In genomic region chr2:99890616-99891259, GRCh38 we compare ENCODE assay signal across 32 cellular contexts.
DNase-seq lines count a peak whose midpoint lies in the region; ATAC-seq, FAIRE-seq and TF ChIP-seq lines count a peak whose summit lies in the region.
"Had no signal": no experiment of that assay in that cellular context is flagged by ENCODE, and none has a peak within 500 bp of the region (broad histone marks: within the 10 kb centered on the region; RNA-seq: fewer than 3 reads in every experiment).

No MANE protein-coding gene starts in this region.

- peak overlapping the region; percentile 63 for H3K27ac ChIP-seq in right cardiac atrium (ENCODE audit: low read length)
- H3K27ac ChIP-seq: foreskin keratinocyte, prostate gland, thoracic aorta had no signal

- H3K27ac Mint-ChIP-seq in chondrocyte (ENCODE audit: unreplicated experiment) (peak overlapping the region; percentile 33), Calu3 (ENCODE audit: unreplicated experiment) (no peak overlapping the region)
- H3K27ac Mint-ChIP-seq: activated CD4-positive, alpha-beta T cell treated with anti-CD3 and anti-CD28 coated beads, Interleukin-2, amount 10 ng/mL, durations not matched to agents 24 days and 14 days; activated naive CD4-positive, alpha-beta T cell treated with anti-CD3 and anti-CD28 coated beads, Interleukin-2, amount 50 U/mL, for 24 hours; activated T-helper 1 cell treated with anti-CD3 and anti-CD28 coated beads, Interleukin-12 subunit alpha, Interleukin-12 subunit beta, Interleukin-2, Interleukin-4 antibody, amounts not matched to agents 30 ng/mL and 10 ng/mL and 1 ng/mL, durations not matched to agents 14 hours and 24 hours and 36 hours; CD8-positive, alpha-beta T cell; natural killer cell treated with Interleukin-12 subunit alpha and Interleukin-12 subunit beta and Interleukin-15 and Interleukin-18, amount 100 ng/mL, for 72 hours had no signal

- no peaks in the 10 kb centered on the region for H3K27me3 ChIP-seq in right cardiac atrium (ENCODE audit: control insufficient read depth, insufficient read depth)
- H3K27me3 ChIP-seq: foreskin keratinocyte had no signal

- H3K9me3 ChIP-seq in right cardiac atrium (ENCODE audit: control insufficient read depth, low read length), result no peaks in the 10 kb centered on the region
- H3K9me3 ChIP-seq: prostate gland, thoracic aorta had no signal

- peak; percentile 26 for FAIRE-seq in HTR-8/SVneo (lab: Jason Lieb, UNC)
- FAIRE-seq: keratinocyte had no signal

- intact Hi-C loops in right cardiac atrium (cut with DNase I), result no loop called here
- intact Hi-C loops in Calu3 (cut with micrococcal nuclease; ENCODE audit: unreplicated experiment), result no loop called here
- intact Hi-C loops in left colon (cut with DNase I, micrococcal nuclease), result no loop called here

- no peak overlapping the region for H3K4me3 ChIP-seq in right cardiac atrium (ENCODE audit: low read length)
- H3K4me3 ChIP-seq: prostate gland, smooth muscle cell, thoracic aorta had no signal

- H3K36me3 Mint-ChIP-seq in chondrocyte (ENCODE audit: low read depth), result peaks cover 5% of the 10 kb centered on the region
- no peaks in the 10 kb centered on the region for H3K36me3 Mint-ChIP-seq in Calu3 (ENCODE audit: insufficient read depth, unreplicated experiment)
- H3K36me3 Mint-ChIP-seq: activated naive CD4-positive, alpha-beta T cell treated with anti-CD3 and anti-CD28 coated beads, Interleukin-2, amount 50 U/mL, for 24 hours; CD8-positive, alpha-beta T cell; natural killer cell treated with Interleukin-12 subunit alpha and Interleukin-12 subunit beta and Interleukin-15 and Interleukin-18, amount 100 ng/mL, for 72 hours had no signal

- no peak for DNase-seq in HTR-8/SVneo (ENCODE audit: insufficient read length, low spot score)
- DNase-seq in chondrocyte (ENCODE audit: low spot score), result no peak
- no peak for DNase-seq in right cardiac atrium
- DNase-seq in retina, result peak; percentile 47
- DNase-seq in activated CD4-positive, CD25-positive, alpha-beta regulatory T cell treated with anti-CD3 and anti-CD28 coated beads, Interleukin-2, amount 50 U/mL, for 72 hours, result no peak
- no peak for DNase-seq in central memory CD4-positive, alpha-beta T cell
- no peak for DNase-seq in Calu3
- DNase-seq in left colon, result no peak
- DNase-seq: activated CD4-positive, alpha-beta T cell treated with anti-CD3 and anti-CD28 coated beads, Interleukin-2, amount 10 ng/mL, durations not matched to agents 24 days and 14 days; aorta; CD8-positive, alpha-beta T cell; cerebellar nuclear complex; effector CD4-positive, alpha-beta T cell; erythroblast; foreskin keratinocyte; GF-D8; HCEC 1CT; midbrain; NCI-H1048; NCI-H187 treated with DMSO at 0.1 percent for 48 hours; NCI-H2227 treated with DMSO at 0.1 percent for 48 hours; OCI-M1; SHP77 treated with DMSO at 0.1 percent for 48 hours; stimulated activated naive CD4-positive, alpha-beta T cell treated with Interleukin-2 at 50 U/mL for 16 hours; T-helper 1 cell had no signal

- H3K4me1 ChIP-seq in right cardiac atrium (ENCODE audit: control insufficient read depth, insufficient read depth, low read length), result peaks cover 3% of the 10 kb centered on the region
- H3K4me1 ChIP-seq: foreskin keratinocyte, prostate gland had no signal

- no peaks in the 10 kb centered on the region for H3K9me3 Mint-ChIP-seq in chondrocyte (ENCODE audit: low read depth)
- H3K9me3 Mint-ChIP-seq in Calu3 (ENCODE audit: low read depth, unreplicated experiment), result no peaks in the 10 kb centered on the region
- H3K9me3 Mint-ChIP-seq: activated CD4-positive, alpha-beta T cell treated with anti-CD3 and anti-CD28 coated beads, Interleukin-2, amount 10 ng/mL, durations not matched to agents 24 days and 14 days; activated naive CD4-positive, alpha-beta T cell treated with anti-CD3 and anti-CD28 coated beads, Interleukin-2, amount 50 U/mL, for 24 hours; activated T-helper 1 cell treated with anti-CD3 and anti-CD28 coated beads, Interleukin-12 subunit alpha, Interleukin-12 subunit beta, Interleukin-2, Interleukin-4 antibody, amounts not matched to agents 30 ng/mL and 10 ng/mL and 1 ng/mL, durations not matched to agents 14 hours and 24 hours and 36 hours; CD8-positive, alpha-beta T cell; natural killer cell treated with Interleukin-12 subunit alpha and Interleukin-12 subunit beta and Interleukin-15 and Interleukin-18, amount 100 ng/mL, for 72 hours had no signal

- CTCF ChIA-PET in Calu3 (lab: Charles Lee), result no interaction called here

- H3K27me3 Mint-ChIP-seq in chondrocyte (ENCODE audit: low read depth) (no peaks in the 10 kb centered on the region), Calu3 (ENCODE audit: unreplicated experiment) (peaks cover 17% of the 10 kb centered on the region)
- H3K27me3 Mint-ChIP-seq: activated CD4-positive, alpha-beta T cell treated with anti-CD3 and anti-CD28 coated beads, Interleukin-2, amount 10 ng/mL, durations not matched to agents 24 days and 14 days; activated naive CD4-positive, alpha-beta T cell treated with anti-CD3 and anti-CD28 coated beads, Interleukin-2, amount 50 U/mL, for 24 hours had no signal

- peak; percentile 52 to 55 for ATAC-seq in right cardiac atrium
- ATAC-seq in left colon, result no peak
- ATAC-seq: CD8-positive, alpha-beta T cell; foreskin keratinocyte had no signal

- no TSS peak for BruUV-seq in Calu3 (replicated peaks; lab: Mats Ljungman, UMichigan)

- WGBS in right cardiac atrium, result 59% methylated on average over 6 of the region's 6 CpGs

- H3K4me1 Mint-ChIP-seq in chondrocyte (ENCODE audit: low read depth) (peaks cover 25% of the 10 kb centered on the region), Calu3 (ENCODE audit: low read depth, unreplicated experiment) (no peaks in the 10 kb centered on the region)
- H3K4me1 Mint-ChIP-seq: activated CD4-positive, alpha-beta T cell treated with anti-CD3 and anti-CD28 coated beads, Interleukin-2, amount 10 ng/mL, durations not matched to agents 24 days and 14 days; activated naive CD4-positive, alpha-beta T cell treated with anti-CD3 and anti-CD28 coated beads, Interleukin-2, amount 50 U/mL, for 24 hours had no signal

- no peak for TF ChIP-seq CTCF in chondrocyte (IDR thresholded peaks at IDR 0.05)
- TF ChIP-seq CTCF in Calu3 (IDR thresholded peaks at IDR 0.05; ENCODE audit: unreplicated experiment), result no peak

- H3K4me3 Mint-ChIP-seq in chondrocyte (ENCODE audit: unreplicated experiment) (no peak overlapping the region), Calu3 (ENCODE audit: low read depth, unreplicated experiment) (no peak overlapping the region)
- H3K4me3 Mint-ChIP-seq: activated CD4-positive, alpha-beta T cell treated with anti-CD3 and anti-CD28 coated beads, Interleukin-2, amount 10 ng/mL, durations not matched to agents 24 days and 14 days; activated naive CD4-positive, alpha-beta T cell treated with anti-CD3 and anti-CD28 coated beads, Interleukin-2, amount 50 U/mL, for 24 hours; activated T-helper 1 cell treated with anti-CD3 and anti-CD28 coated beads, Interleukin-12 subunit alpha, Interleukin-12 subunit beta, Interleukin-2, Interleukin-4 antibody, amounts not matched to agents 30 ng/mL and 10 ng/mL and 1 ng/mL, durations not matched to agents 14 hours and 24 hours and 36 hours; CD8-positive, alpha-beta T cell; natural killer cell treated with Interleukin-12 subunit alpha and Interleukin-12 subunit beta and Interleukin-15 and Interleukin-18, amount 100 ng/mL, for 72 hours had no signal
